9 cellular contexts compared by ENCODE assay signal in the genomic region with DNA sequence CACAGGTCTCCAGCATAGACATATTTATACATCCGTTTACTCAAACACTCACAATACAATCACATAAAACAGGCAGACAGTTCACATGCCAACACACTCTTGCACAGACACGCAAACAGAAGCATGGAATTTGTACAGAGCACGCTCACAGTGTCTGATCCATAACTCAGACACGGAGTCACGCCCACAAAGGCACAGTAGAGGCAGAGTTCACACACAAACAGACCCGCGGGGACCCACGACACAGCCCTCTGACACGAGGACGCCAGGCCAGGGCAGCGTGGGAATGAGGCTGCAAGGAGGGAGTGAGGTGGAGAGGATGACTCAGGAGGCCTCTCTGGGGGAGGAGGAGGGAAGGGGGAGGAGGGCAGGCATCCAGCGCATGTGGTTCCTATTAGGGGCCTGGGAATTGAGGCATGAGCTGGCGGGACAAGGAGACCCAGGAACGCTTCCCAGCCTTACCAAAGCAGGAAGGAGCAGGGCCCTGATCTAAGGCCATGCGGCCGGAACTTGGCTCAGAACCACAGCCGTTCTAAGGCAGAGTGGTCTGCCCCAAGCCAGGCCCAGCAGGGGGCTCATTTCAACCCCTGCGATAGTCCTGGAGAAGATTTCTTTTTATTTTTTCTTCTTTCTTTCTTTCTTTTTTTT. TPM values are rescaled to one million over a fixed set of nuclear protein-coding genes. Genes with fewer than 3 reads are reported as not detected.
DNase-seq lines count a peak whose midpoint lies in the region; ATAC-seq and TF ChIP-seq lines count a peak whose summit lies in the region.
"Had no signal": no experiment of that assay in that cellular context is flagged by ENCODE, and none has a peak within 500 bp of the region (broad histone marks: within the 10 kb centered on the region; RNA-seq: fewer than 3 reads in every experiment).

No MANE protein-coding gene starts in this region.

- peak; percentile 100 for DNase-seq in AG09309 (ENCODE audit: low read depth)
- peak; percentile 26 for DNase-seq in RWPE1 (ENCODE audit: low spot score)
- peak; percentile 99 for DNase-seq in fibroblast of lung (ENCODE audit: low read depth in 2 of 2)
- no peak for DNase-seq in NCI-H2196 (lab: John Stamatoyannopoulos, UW; ENCODE audit: unreplicated experiment)
- no peak for DNase-seq in stimulated activated naive CD8-positive, alpha-beta T cell treated with anti-CD3 and anti-CD28 coated beads, Interleukin-15, Interleukin-2, amounts not matched to agents 100 U/mL and 50 U/mL, for 24 hours
- DNase-seq in activated gamma-delta T cell treated with Interleukin-2 at 50 U/mL for 16 hours = no peak
- DNase-seq: DMS79 had no signal

- peaks cover 16% of the 10 kb centered on the region for H3K4me1 Mint-ChIP-seq in nephron

- peaks cover 8% of the 10 kb centered on the region for H3K4me1 ChIP-seq in fibroblast of lung (ENCODE audit: control insufficient read depth, extremely low read depth, insufficient read depth, low read length)

- H3K4me3 ChIP-seq in AG09309 (ENCODE audit: control insufficient read depth, low read depth, low read length) (peak overlapping the region; percentile 15; the same call in 1 of the 2 replicates), fibroblast of lung (replicated peaks in 1 of 4; ENCODE audit: control extremely low read depth in 1 of 4, insufficient read depth in 1 of 4, low read depth in 3 of 4, low read length in 4 of 4) (peak overlapping the region in 1 of 4 experiments; percentile 22)

- H3K36me3 Mint-ChIP-seq in nephron (ENCODE audit: low read depth) = no peaks in the 10 kb centered on the region

- CTCF ChIA-PET in RWPE1 (lab: Yijun Ruan, JAX) = interaction anchor here (1.0 kb wide), 1 partner anchor 98 kb away, joined by 4 read pairs; no protein-coding TSS in a partner anchor

- H3K36me3 ChIP-seq in fibroblast of lung (ENCODE audit: control insufficient read depth, insufficient read depth, low read length) = no peaks in the 10 kb centered on the region

- H3K4me3 Mint-ChIP-seq in nephron = peak overlapping the region in 2 of 3 experiments; percentile 48 to 54

- H3K9ac ChIP-seq in fibroblast of lung (ENCODE audit: insufficient read depth, low read length) = peak overlapping the region; percentile 26

- H3K27me3 ChIP-seq in fibroblast of lung (ENCODE audit: control insufficient read depth, insufficient read depth, low read length) = no peaks in the 10 kb centered on the region

- H3K9me3 ChIP-seq in fibroblast of lung (ENCODE audit: control insufficient read depth, insufficient read depth, low read depth, low read length) = no peaks in the 10 kb centered on the region

- H3K4me2 ChIP-seq in fibroblast of lung (ENCODE audit: extremely low read depth, insufficient read depth, low read length) = peak overlapping the region; percentile 65

- H2AFZ ChIP-seq in fibroblast of lung (ENCODE audit: low read length) = peak overlapping the region; percentile 6

- H3K9me3 Mint-ChIP-seq in nephron = peaks cover 8% of the 10 kb centered on the region

- H4K20me1 ChIP-seq in fibroblast of lung (ENCODE audit: control insufficient read depth, extremely low read depth, insufficient read depth, low read length) = no peaks in the 10 kb centered on the region

- TF ChIP-seq CTCF in AG09309 (IDR thresholded peaks at IDR 0.05; ENCODE audit: control insufficient read depth, insufficient read depth, low read depth, low read length, missing control alignments) = peak; percentile 29
- no peak for TF ChIP-seq CTCF in RWPE1 (conservative IDR thresholded peaks at IDR 0.05; ENCODE audit: low read depth)
- peak; percentile 20 to 21 for TF ChIP-seq CTCF in fibroblast of lung (conservative IDR thresholded peaks at IDR 0.05 in 1 of 2, IDR thresholded peaks at IDR 0.05 in 1 of 2; ENCODE audit: low read depth in 1 of 2, low read length in 2 of 2)
- TF ChIP-seq CTCF in nephron (IDR thresholded peaks at IDR 0.05; ENCODE audit: unreplicated experiment in 3 of 3) = peak in 1 of 3 experiments; percentile 17

- POLR2A ChIA-PET in RWPE1 (lab: Yijun Ruan, JAX; ENCODE audit: low non-redundant PET) = no interaction called here

- ATAC-seq in GM19328 (IDR thresholded peaks at IDR 0.05; ENCODE audit: unreplicated experiment) = no peak
- ATAC-seq in stimulated activated naive CD8-positive, alpha-beta T cell treated with anti-CD3 and anti-CD28 coated beads, Interleukin-15, Interleukin-2, amounts not matched to agents 100 U/mL and 50 U/mL, for 24 hours = no peak

- no peaks in the 10 kb centered on the region for H3K79me2 ChIP-seq in fibroblast of lung (ENCODE audit: control insufficient read depth, insufficient read depth, low read length)

- peak overlapping the region; percentile 83 for H3K27ac ChIP-seq in RWPE1
- peak overlapping the region; percentile 72 for H3K27ac ChIP-seq in fibroblast of lung (ENCODE audit: insufficient read depth, low read length)

- peaks cover 13% of the 10 kb centered on the region for H3K27me3 Mint-ChIP-seq in nephron (ENCODE audit: low read depth)

- peak overlapping the region; percentile 94 to 97 (median 94) for H3K27ac Mint-ChIP-seq in nephron

RNA-seq across cellular contexts. Expression of gene OLFM2, which starts 9.1 kb away (rescaled TPM):
- 0.66 and 1.0 TPM in 2 replicates for total RNA-seq in fibroblast of lung
- polyA plus RNA-seq in fibroblast of lung = 0.15 and 11.6 TPM in 2 replicates
- polyA plus RNA-seq in fibroblast of lung (2012) = 0.15 and 11.6 TPM in 2 replicates
- polyA minus RNA-seq in fibroblast of lung (ENCODE audit: low replicate concordance) = 19.4 TPM in 1 of 2 replicates, not detected in the other

Comparison
In these comparisons a context has a peak if more than half of its experiments do, and no peak if none do; other contexts are left out.
1. DNase-seq: peak in AG09309 (single experiment), RWPE1 (single experiment) and fibroblast of lung (2 of 2); none in NCI-H2196 (single experiment), stimulated activated naive CD8-positive, alpha-beta T cell treated with anti-CD3 and anti-CD28 coated beads, Interleukin-15, Interleukin-2, amounts not matched to agents 100 U/mL and 50 U/mL, for 24 hours (single experiment) and activated gamma-delta T cell treated with Interleukin-2 at 50 U/mL for 16 hours (single experiment).